23 cellular contexts compared by ENCODE assay signal in genomic region chr3:133963657-133964396, GRCh38.
"Had no signal": no experiment of that assay in that cellular context is flagged by ENCODE, and none has a peak within 500 bp of the region (broad histone marks: within the 10 kb centered on the region; RNA-seq: fewer than 3 reads in every experiment).

No MANE protein-coding gene starts in this region.

- H3K4me3 ChIP-seq: ascending aorta, cardiac muscle cell, coronary artery, heart right ventricle, right atrium auricular region, transverse colon, vagina had no signal

- H2AFZ ChIP-seq: parathyroid adenoma had no signal

- H3K36me3 ChIP-seq: ascending aorta, cardiac muscle cell, heart right ventricle, right atrium auricular region, transverse colon, vagina, WERI-Rb-1 had no signal

- H3K9me3 ChIP-seq: ascending aorta, heart right ventricle, right atrium auricular region, transverse colon, vagina had no signal

- DNase-seq: activated CD4-positive, alpha-beta T cell treated with anti-CD3 and anti-CD28 coated beads for 48 hours; activated CD4-positive, alpha-beta T cell treated with anti-CD3 and anti-CD28 coated beads, Interleukin-2, amount 50 U/mL, for 48 hours; activated CD8-positive, alpha-beta memory T cell treated with anti-CD3 and anti-CD28 coated beads for 24 hours; activated naive CD4-positive, alpha-beta T cell treated with anti-CD3 and anti-CD28 coated beads for 36 hours; activated naive CD8-positive, alpha-beta T cell treated with anti-CD3 and anti-CD28 coated beads for 36 hours; effector memory CD8-positive, alpha-beta T cell; erythroblast; heart right ventricle; mesenchymal stem cell; naive thymus-derived CD8-positive, alpha-beta T cell; nucleus accumbens; stimulated activated CD4-positive, alpha-beta T cell treated with anti-CD3 and anti-CD28 coated beads, Interleukin-15, amount 100 ng/mL, for 24 hours; stimulated activated CD4-positive, alpha-beta T cell treated with anti-CD3 and anti-CD28 coated beads, Interleukin-2, amount 100 ng/mL, for 24 hours; stimulated activated naive B cell treated with anti-CD40 and anti-IgM and Interleukin-4, amounts not matched to agents 10 μg/mL and 1 μg/mL and 100 μg/mL, for 72 hours; transverse colon; WERI-Rb-1 had no signal

- ATAC-seq: activated CD4-positive, CD25-positive, alpha-beta regulatory T cell treated with anti-CD3 and anti-CD28 coated beads, Interleukin-2, amount 50 U/mL, for 24 hours; effector memory CD8-positive, alpha-beta T cell; naive thymus-derived CD8-positive, alpha-beta T cell; stimulated activated naive B cell treated with anti-CD40 and anti-IgM and Interleukin-4, amounts not matched to agents 10 μg/mL and 1 μg/mL and 100 μg/mL, for 72 hours had no signal

- H3K27ac ChIP-seq: ascending aorta, cardiac muscle cell, coronary artery, heart right ventricle, parathyroid adenoma, right atrium auricular region, transverse colon, vagina, WERI-Rb-1 had no signal

- H3K27me3 ChIP-seq: ascending aorta, cardiac muscle cell, heart right ventricle, right atrium auricular region, transverse colon, vagina had no signal

- H3K4me1 ChIP-seq: ascending aorta, parathyroid adenoma, right atrium auricular region, transverse colon had no signal

- H3K79me2 ChIP-seq: parathyroid adenoma had no signal
